ENCODE assay signal across 1 cellular context in the genomic region with DNA sequence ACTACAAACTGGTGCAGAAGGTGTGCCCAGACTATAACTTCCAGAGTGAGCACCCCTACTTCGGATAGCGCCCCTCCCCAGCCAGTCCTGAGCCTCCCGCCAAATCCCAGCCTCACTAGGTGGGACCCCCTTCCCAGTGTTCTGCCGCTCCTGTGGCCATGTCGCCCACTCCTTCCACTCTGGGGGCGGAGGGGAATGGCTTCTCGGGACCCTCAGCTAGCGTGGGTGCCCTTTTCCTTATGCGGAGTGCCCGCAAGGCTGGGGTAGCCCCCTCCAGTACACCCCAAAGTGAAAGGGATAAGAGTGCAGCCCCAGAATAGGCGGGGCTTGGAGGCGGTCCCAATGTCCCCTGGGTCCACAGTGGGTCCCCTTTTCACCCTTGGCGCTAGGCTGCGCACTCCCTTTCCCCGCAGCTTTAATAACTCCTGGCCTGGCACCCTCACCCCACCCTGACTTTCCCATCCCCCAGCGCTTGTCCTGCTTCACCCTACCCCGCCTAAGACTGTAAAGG.
TF ChIP-seq lines count a peak whose summit lies in the region.

No MANE protein-coding gene starts in this region.

TF ChIP-seq in H1, 55 proteins besides CTCF, POLR2A, EP300 and RAD21:
- TF ChIP-seq CBX5 (IDR thresholded peaks at IDR 0.05; ENCODE audit: low read depth, low read length) = no peak
- no peak for TF ChIP-seq SP2 (IDR thresholded peaks at IDR 0.05; ENCODE audit: low read length)
- no peak for TF ChIP-seq KDM4A (IDR thresholded peaks at IDR 0.05; ENCODE audit: low read depth, low read length, severe bottlenecking)
- TF ChIP-seq ATF3 (IDR thresholded peaks at IDR 0.05; ENCODE audit: insufficient read depth, low read depth, low read length) = no peak
- no peak for TF ChIP-seq TEAD4 (IDR thresholded peaks at IDR 0.05; ENCODE audit: low read depth, low read length)
- TF ChIP-seq SIRT6 (IDR thresholded peaks at IDR 0.05; ENCODE audit: low read length) = no peak
- TF ChIP-seq RBBP5 (IDR thresholded peaks at IDR 0.05; ENCODE audit: borderline replicate concordance, low read depth, low read length) = 0 out of 2 replicates have a peak, but pooled peaks have one; percentile 16
- no peak for TF ChIP-seq USF2 (IDR thresholded peaks at IDR 0.05; ENCODE audit: low read length)
- peak; percentile 68 for TF ChIP-seq EZH2 (IDR thresholded peaks at IDR 0.05; ENCODE audit: low read depth, low read length, severe bottlenecking)
- no peak for TF ChIP-seq POLR2AphosphoS5 (IDR thresholded peaks at IDR 0.05; ENCODE audit: low read depth, low read length)
- no peak for TF ChIP-seq SRF (IDR thresholded peaks at IDR 0.05; ENCODE audit: low read depth, low read length)
- TF ChIP-seq E2F6 (IDR thresholded peaks at IDR 0.05) = 0 out of 2 replicates have a peak, but pooled peaks have one; percentile 6
- TF ChIP-seq POU5F1 (IDR thresholded peaks at IDR 0.05; ENCODE audit: low read depth, low read length) = no peak
- TF ChIP-seq SUZ12 (IDR thresholded peaks at IDR 0.05; ENCODE audit: low read length) = 0 out of 2 replicates have a peak, but pooled peaks have one; percentile 46
- no peak for TF ChIP-seq NANOG (IDR thresholded peaks at IDR 0.05; ENCODE audit: insufficient read depth, low read depth, low read length, poor library complexity, severe bottlenecking)
- TF ChIP-seq JUND (IDR thresholded peaks at IDR 0.05; ENCODE audit: low read length) = no peak
- TF ChIP-seq TAF1 (IDR thresholded peaks at IDR 0.05; ENCODE audit: low read depth, low read length) = no peak
- TF ChIP-seq ZNF274 (IDR thresholded peaks at IDR 0.05; ENCODE audit: borderline replicate concordance, extremely low read depth, low read length) = no peak
- TF ChIP-seq KDM1A (IDR thresholded peaks at IDR 0.05; ENCODE audit: borderline replicate concordance, low read length) = no peak
- TF ChIP-seq, protein P1, sequence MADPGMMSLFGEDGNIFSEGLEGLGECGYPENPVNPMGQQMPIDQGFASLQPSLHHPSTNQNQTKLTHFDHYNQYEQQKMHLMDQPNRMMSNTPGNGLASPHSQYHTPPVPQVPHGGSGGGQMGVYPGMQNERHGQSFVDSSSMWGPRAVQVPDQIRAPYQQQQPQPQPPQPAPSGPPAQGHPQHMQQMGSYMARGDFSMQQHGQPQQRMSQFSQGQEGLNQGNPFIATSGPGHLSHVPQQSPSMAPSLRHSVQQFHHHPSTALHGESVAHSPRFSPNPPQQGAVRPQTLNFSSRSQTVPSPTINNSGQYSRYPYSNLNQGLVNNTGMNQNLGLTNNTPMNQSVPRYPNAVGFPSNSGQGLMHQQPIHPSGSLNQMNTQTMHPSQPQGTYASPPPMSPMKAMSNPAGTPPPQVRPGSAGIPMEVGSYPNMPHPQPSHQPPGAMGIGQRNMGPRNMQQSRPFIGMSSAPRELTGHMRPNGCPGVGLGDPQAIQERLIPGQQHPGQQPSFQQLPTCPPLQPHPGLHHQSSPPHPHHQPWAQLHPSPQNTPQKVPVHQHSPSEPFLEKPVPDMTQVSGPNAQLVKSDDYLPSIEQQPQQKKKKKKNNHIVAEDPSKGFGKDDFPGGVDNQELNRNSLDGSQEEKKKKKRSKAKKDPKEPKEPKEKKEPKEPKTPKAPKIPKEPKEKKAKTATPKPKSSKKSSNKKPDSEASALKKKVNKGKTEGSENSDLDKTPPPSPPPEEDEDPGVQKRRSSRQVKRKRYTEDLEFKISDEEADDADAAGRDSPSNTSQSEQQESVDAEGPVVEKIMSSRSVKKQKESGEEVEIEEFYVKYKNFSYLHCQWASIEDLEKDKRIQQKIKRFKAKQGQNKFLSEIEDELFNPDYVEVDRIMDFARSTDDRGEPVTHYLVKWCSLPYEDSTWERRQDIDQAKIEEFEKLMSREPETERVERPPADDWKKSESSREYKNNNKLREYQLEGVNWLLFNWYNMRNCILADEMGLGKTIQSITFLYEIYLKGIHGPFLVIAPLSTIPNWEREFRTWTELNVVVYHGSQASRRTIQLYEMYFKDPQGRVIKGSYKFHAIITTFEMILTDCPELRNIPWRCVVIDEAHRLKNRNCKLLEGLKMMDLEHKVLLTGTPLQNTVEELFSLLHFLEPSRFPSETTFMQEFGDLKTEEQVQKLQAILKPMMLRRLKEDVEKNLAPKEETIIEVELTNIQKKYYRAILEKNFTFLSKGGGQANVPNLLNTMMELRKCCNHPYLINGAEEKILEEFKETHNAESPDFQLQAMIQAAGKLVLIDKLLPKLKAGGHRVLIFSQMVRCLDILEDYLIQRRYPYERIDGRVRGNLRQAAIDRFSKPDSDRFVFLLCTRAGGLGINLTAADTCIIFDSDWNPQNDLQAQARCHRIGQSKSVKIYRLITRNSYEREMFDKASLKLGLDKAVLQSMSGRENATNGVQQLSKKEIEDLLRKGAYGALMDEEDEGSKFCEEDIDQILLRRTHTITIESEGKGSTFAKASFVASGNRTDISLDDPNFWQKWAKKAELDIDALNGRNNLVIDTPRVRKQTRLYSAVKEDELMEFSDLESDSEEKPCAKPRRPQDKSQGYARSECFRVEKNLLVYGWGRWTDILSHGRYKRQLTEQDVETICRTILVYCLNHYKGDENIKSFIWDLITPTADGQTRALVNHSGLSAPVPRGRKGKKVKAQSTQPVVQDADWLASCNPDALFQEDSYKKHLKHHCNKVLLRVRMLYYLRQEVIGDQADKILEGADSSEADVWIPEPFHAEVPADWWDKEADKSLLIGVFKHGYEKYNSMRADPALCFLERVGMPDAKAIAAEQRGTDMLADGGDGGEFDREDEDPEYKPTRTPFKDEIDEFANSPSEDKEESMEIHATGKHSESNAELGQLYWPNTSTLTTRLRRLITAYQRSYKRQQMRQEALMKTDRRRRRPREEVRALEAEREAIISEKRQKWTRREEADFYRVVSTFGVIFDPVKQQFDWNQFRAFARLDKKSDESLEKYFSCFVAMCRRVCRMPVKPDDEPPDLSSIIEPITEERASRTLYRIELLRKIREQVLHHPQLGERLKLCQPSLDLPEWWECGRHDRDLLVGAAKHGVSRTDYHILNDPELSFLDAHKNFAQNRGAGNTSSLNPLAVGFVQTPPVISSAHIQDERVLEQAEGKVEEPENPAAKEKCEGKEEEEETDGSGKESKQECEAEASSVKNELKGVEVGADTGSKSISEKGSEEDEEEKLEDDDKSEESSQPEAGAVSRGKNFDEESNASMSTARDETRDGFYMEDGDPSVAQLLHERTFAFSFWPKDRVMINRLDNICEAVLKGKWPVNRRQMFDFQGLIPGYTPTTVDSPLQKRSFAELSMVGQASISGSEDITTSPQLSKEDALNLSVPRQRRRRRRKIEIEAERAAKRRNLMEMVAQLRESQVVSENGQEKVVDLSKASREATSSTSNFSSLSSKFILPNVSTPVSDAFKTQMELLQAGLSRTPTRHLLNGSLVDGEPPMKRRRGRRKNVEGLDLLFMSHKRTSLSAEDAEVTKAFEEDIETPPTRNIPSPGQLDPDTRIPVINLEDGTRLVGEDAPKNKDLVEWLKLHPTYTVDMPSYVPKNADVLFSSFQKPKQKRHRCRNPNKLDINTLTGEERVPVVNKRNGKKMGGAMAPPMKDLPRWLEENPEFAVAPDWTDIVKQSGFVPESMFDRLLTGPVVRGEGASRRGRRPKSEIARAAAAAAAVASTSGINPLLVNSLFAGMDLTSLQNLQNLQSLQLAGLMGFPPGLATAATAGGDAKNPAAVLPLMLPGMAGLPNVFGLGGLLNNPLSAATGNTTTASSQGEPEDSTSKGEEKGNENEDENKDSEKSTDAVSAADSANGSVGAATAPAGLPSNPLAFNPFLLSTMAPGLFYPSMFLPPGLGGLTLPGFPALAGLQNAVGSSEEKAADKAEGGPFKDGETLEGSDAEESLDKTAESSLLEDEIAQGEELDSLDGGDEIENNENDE (IDR thresholded peaks at IDR 0.05; ENCODE audit: insufficient replicate concordance, low read length) = no peak
- no peak for TF ChIP-seq ASH2L (IDR thresholded peaks at IDR 0.05; ENCODE audit: low read length)
- no peak for TF ChIP-seq TBP (IDR thresholded peaks at IDR 0.05; ENCODE audit: low read depth, low read length)
- TF ChIP-seq GTF2F1 (IDR thresholded peaks at IDR 0.05; ENCODE audit: borderline replicate concordance, low read depth, low read length) = no peak
